ENCODE assay signal across 1 cellular context in the genomic region with DNA sequence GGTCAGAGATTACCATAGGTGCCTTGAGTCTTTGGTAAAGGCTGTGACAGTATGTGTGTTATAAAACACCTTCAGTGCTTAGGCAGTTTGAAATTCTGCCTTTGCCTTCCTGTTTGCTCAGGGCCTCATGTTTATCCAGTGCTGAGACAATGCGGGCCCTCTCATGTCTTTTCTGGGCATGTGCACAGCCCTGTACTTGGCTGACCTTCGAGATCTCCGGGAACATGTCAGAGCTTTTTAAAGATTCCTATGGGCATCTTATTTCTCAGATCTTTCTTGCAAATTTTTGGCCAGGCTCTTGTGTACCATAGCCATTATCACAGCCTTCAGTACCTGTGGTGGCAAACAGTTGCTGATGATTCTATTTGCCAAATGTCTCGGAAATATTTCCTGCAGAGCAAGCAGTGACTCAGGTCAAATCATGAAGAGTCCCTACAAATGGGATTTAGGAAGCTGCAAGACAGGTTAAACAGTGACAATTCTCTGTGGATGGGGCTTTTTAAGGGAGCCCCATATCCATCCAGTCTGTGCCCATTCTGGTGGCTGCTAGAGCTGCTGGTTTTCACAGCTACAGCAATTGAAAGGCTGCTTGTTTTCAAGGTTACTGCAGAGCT.
TF ChIP-seq lines count a peak whose summit lies in the region.

No MANE protein-coding gene starts in this region.

TF ChIP-seq in HepG2, 621 proteins besides CTCF, POLR2A, EP300 and RAD21 (continued from another document and continues in another):
- no peak for TF ChIP-seq ZNF770 (CRISPR knock-in tag; IDR thresholded peaks at IDR 0.05)
- TF ChIP-seq, protein P1, sequence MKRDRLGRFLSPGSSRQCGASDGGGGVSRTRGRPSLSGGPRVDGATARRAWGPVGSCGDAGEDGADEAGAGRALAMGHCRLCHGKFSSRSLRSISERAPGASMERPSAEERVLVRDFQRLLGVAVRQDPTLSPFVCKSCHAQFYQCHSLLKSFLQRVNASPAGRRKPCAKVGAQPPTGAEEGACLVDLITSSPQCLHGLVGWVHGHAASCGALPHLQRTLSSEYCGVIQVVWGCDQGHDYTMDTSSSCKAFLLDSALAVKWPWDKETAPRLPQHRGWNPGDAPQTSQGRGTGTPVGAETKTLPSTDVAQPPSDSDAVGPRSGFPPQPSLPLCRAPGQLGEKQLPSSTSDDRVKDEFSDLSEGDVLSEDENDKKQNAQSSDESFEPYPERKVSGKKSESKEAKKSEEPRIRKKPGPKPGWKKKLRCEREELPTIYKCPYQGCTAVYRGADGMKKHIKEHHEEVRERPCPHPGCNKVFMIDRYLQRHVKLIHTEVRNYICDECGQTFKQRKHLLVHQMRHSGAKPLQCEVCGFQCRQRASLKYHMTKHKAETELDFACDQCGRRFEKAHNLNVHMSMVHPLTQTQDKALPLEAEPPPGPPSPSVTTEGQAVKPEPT (CRISPR knock-in tag; IDR thresholded peaks at IDR 0.05; ENCODE audit: low read depth): no peak
- no peak for TF ChIP-seq DR1 (CRISPR knock-in tag; IDR thresholded peaks at IDR 0.05)
- TF ChIP-seq THYN1 (CRISPR knock-in tag; IDR thresholded peaks at IDR 0.05; ENCODE audit: borderline replicate concordance, low read depth): no peak
- TF ChIP-seq ZNF567 (CRISPR knock-in tag; IDR thresholded peaks at IDR 0.05; ENCODE audit: borderline replicate concordance): no peak
- TF ChIP-seq HOMEZ (CRISPR knock-in tag; IDR thresholded peaks at IDR 0.05; ENCODE audit: low read depth): peak; percentile 68; the same call in 1 of the 2 replicates
- no peak for TF ChIP-seq SCMH1 (CRISPR knock-in tag; IDR thresholded peaks at IDR 0.05; ENCODE audit: borderline replicate concordance)
- TF ChIP-seq ZFX (CRISPR knock-in tag; IDR thresholded peaks at IDR 0.05; ENCODE audit: low read depth): peak; percentile 63; the same call in 1 of the 2 replicates
- no peak for TF ChIP-seq ZC3H13 (CRISPR knock-in tag; IDR thresholded peaks at IDR 0.05)
- TF ChIP-seq ZBTB26 (CRISPR knock-in tag; IDR thresholded peaks at IDR 0.05; ENCODE audit: borderline replicate concordance): no peak
- no peak for TF ChIP-seq ZNF383 (CRISPR knock-in tag; IDR thresholded peaks at IDR 0.05; ENCODE audit: borderline replicate concordance)
- no peak for TF ChIP-seq NR3C1 (CRISPR knock-in tag; IDR thresholded peaks at IDR 0.05)
- 0 out of 2 replicates have a peak, but pooled peaks have one; percentile 27 for TF ChIP-seq MEF2D (CRISPR knock-in tag; IDR thresholded peaks at IDR 0.05)
- TF ChIP-seq SALL2 (CRISPR knock-in tag; IDR thresholded peaks at IDR 0.05): no peak
- TF ChIP-seq HNF1B (CRISPR knock-in tag; IDR thresholded peaks at IDR 0.05): peak; percentile 53; the same call in 1 of the 2 replicates
- TF ChIP-seq FLYWCH1 (CRISPR knock-in tag; IDR thresholded peaks at IDR 0.05): no peak
- no peak for TF ChIP-seq ZNF737 (CRISPR knock-in tag; IDR thresholded peaks at IDR 0.05; ENCODE audit: borderline replicate concordance)
- TF ChIP-seq, protein P2, sequence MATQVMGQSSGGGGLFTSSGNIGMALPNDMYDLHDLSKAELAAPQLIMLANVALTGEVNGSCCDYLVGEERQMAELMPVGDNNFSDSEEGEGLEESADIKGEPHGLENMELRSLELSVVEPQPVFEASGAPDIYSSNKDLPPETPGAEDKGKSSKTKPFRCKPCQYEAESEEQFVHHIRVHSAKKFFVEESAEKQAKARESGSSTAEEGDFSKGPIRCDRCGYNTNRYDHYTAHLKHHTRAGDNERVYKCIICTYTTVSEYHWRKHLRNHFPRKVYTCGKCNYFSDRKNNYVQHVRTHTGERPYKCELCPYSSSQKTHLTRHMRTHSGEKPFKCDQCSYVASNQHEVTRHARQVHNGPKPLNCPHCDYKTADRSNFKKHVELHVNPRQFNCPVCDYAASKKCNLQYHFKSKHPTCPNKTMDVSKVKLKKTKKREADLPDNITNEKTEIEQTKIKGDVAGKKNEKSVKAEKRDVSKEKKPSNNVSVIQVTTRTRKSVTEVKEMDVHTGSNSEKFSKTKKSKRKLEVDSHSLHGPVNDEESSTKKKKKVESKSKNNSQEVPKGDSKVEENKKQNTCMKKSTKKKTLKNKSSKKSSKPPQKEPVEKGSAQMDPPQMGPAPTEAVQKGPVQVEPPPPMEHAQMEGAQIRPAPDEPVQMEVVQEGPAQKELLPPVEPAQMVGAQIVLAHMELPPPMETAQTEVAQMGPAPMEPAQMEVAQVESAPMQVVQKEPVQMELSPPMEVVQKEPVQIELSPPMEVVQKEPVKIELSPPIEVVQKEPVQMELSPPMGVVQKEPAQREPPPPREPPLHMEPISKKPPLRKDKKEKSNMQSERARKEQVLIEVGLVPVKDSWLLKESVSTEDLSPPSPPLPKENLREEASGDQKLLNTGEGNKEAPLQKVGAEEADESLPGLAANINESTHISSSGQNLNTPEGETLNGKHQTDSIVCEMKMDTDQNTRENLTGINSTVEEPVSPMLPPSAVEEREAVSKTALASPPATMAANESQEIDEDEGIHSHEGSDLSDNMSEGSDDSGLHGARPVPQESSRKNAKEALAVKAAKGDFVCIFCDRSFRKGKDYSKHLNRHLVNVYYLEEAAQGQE (IDR thresholded peaks at IDR 0.05; ENCODE audit: borderline replicate concordance in 1 of 2, low read depth in 1 of 2, low read length in 2 of 2): no peak
- TF ChIP-seq TFDP1 (CRISPR knock-in tag; IDR thresholded peaks at IDR 0.05; ENCODE audit: borderline replicate concordance): peak; percentile 51; the same call in 1 of the 2 replicates
- no peak for TF ChIP-seq NONO (IDR thresholded peaks at IDR 0.05)
- no peak for TF ChIP-seq NONO (CRISPR knock-in tag; conservative IDR thresholded peaks at IDR 0.05)
- no peak for TF ChIP-seq ETS1 (CRISPR knock-in tag; IDR thresholded peaks at IDR 0.05)
- no peak for TF ChIP-seq DZIP1 (CRISPR knock-in tag; IDR thresholded peaks at IDR 0.05)
- TF ChIP-seq ZFAT (CRISPR knock-in tag; conservative IDR thresholded peaks at IDR 0.05): no peak
- TF ChIP-seq MEIS1 (CRISPR knock-in tag; IDR thresholded peaks at IDR 0.05; ENCODE audit: borderline replicate concordance): no peak
- peak; percentile 82; the same call in 1 of the 2 replicates for TF ChIP-seq GATAD2A (CRISPR knock-in tag; IDR thresholded peaks at IDR 0.05)
- no peak for TF ChIP-seq ZNF543 (CRISPR knock-in tag; IDR thresholded peaks at IDR 0.05)
- TF ChIP-seq FOXK2 (IDR thresholded peaks at IDR 0.05): peak; percentile 20; the same call in 1 of the 2 replicates
- no peak for TF ChIP-seq ZBTB20 (CRISPR knock-in tag; IDR thresholded peaks at IDR 0.05; ENCODE audit: borderline replicate concordance, low read depth)
- TF ChIP-seq, protein P3, sequence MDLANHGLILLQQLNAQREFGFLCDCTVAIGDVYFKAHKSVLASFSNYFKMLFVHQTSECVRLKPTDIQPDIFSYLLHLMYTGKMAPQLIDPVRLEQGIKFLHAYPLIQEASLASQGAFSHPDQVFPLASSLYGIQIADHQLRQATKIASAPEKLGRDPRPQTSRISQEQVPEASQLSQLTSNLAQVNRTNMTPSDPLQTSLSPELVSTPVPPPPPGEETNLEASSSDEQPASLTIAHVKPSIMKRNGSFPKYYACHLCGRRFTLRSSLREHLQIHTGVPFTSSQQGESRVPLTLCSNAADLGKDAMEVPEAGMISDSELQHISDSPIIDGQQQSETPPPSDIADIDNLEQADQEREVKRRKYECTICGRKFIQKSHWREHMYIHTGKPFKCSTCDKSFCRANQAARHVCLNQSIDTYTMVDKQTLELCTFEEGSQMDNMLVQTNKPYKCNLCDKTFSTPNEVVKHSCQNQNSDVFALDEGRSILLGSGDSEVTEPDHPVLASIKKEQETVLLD (CRISPR knock-in tag; IDR thresholded peaks at IDR 0.05; ENCODE audit: low read depth): no peak
- peak; percentile 53; the same call in 1 of the 2 replicates for TF ChIP-seq PHF21A (CRISPR knock-in tag; IDR thresholded peaks at IDR 0.05)
- no peak for TF ChIP-seq KLF12 (CRISPR knock-in tag; IDR thresholded peaks at IDR 0.05; ENCODE audit: borderline replicate concordance)
- TF ChIP-seq XBP1 (CRISPR knock-in tag; IDR thresholded peaks at IDR 0.05): no peak
- TF ChIP-seq ZBTB38 (CRISPR knock-in tag; IDR thresholded peaks at IDR 0.05): no peak
